31 cellular contexts compared by ENCODE assay signal in genomic region chr19:50559636-50560035, GRCh38. TPM values are rescaled to one million over a fixed set of nuclear protein-coding genes. Genes with fewer than 3 reads are reported as not detected.
"Had no signal": no experiment of that assay in that cellular context is flagged by ENCODE, and none has a peak within 500 bp of the region (broad histone marks: within the 10 kb centered on the region; RNA-seq: fewer than 3 reads in every experiment).

No MANE protein-coding gene starts in this region.

- ATAC-seq: natural killer cell; pancreas; right lobe of liver; stimulated activated effector memory CD8-positive, alpha-beta T cell treated with anti-CD3 and anti-CD28 coated beads, Interleukin-12 subunit alpha, Interleukin-12 subunit beta, amount 100 ng/mL, for 72 hours had no signal

- H3K36me3 Mint-ChIP-seq: mesothelial cell of epicardium; naive B cell; natural killer cell; stimulated activated effector memory CD8-positive, alpha-beta T cell treated with anti-CD3 and anti-CD28 coated beads, Interleukin-12 subunit alpha, Interleukin-12 subunit beta, amount 100 ng/mL, for 72 hours had no signal

- H3K9me3 ChIP-seq: left ventricle myocardium inferior, pancreas, right atrium auricular region, right lobe of liver, suprapubic skin, thoracic aorta, tibial nerve, uterus had no signal

- H3K27ac Mint-ChIP-seq: mesothelial cell of epicardium; natural killer cell; stimulated activated effector memory CD8-positive, alpha-beta T cell treated with anti-CD3 and anti-CD28 coated beads, Interleukin-12 subunit alpha, Interleukin-12 subunit beta, amount 100 ng/mL, for 72 hours; stimulated activated naive CD8-positive, alpha-beta T cell treated with anti-CD3 and anti-CD28 coated beads, Interleukin-15, Interleukin-2, amounts not matched to agents 100 ng/mL and 50 ng/mL, for 24 hours; type B pancreatic cell had no signal

- DNase-seq: islet precursor cell; left ventricle myocardium inferior; mesendoderm; naive B cell; natural killer cell; pancreas; right lobe of liver; stimulated activated CD4-positive, alpha-beta T cell treated with anti-CD3 and anti-CD28 coated beads, Interleukin-12 subunit alpha, Interleukin-12 subunit beta, amount 100 ng/mL, for 4 hours; stimulated activated CD4-positive, alpha-beta T cell treated with anti-CD3 and anti-CD28 coated beads, Interleukin-4, amount 100 ng/mL, for 24 hours; stimulated activated naive CD4-positive, alpha-beta T cell; uterus had no signal

- H3K4me1 ChIP-seq: pancreas had no signal

- H3K36me3 ChIP-seq: left ventricle myocardium inferior, pancreas, right atrium auricular region, right lobe of liver, suprapubic skin, thoracic aorta, tibial nerve, uterus had no signal

- H3K4me3 ChIP-seq: left ventricle myocardium inferior, lung, pancreas, right atrium auricular region, right lobe of liver, skin epidermis, suprapubic skin, thoracic aorta, tibial nerve, uterus had no signal

- H3K4me3 Mint-ChIP-seq: mesothelial cell of epicardium; natural killer cell; stimulated activated effector memory CD8-positive, alpha-beta T cell treated with anti-CD3 and anti-CD28 coated beads, Interleukin-12 subunit alpha, Interleukin-12 subunit beta, amount 100 ng/mL, for 72 hours; stimulated activated naive CD8-positive, alpha-beta T cell treated with anti-CD3 and anti-CD28 coated beads, Interleukin-15, Interleukin-2, amounts not matched to agents 100 ng/mL and 50 ng/mL, for 24 hours; type B pancreatic cell had no signal

- H3K27ac ChIP-seq: left ventricle myocardium inferior, pancreas, right atrium auricular region, right lobe of liver, skin epidermis, suprapubic skin, thoracic aorta, tibial nerve, uterus had no signal

- H3K9me3 Mint-ChIP-seq: mesothelial cell of epicardium; natural killer cell; stimulated activated effector memory CD8-positive, alpha-beta T cell treated with anti-CD3 and anti-CD28 coated beads, Interleukin-12 subunit alpha, Interleukin-12 subunit beta, amount 100 ng/mL, for 72 hours; stimulated activated naive CD8-positive, alpha-beta T cell treated with anti-CD3 and anti-CD28 coated beads, Interleukin-15, Interleukin-2, amounts not matched to agents 100 ng/mL and 50 ng/mL, for 24 hours; type B pancreatic cell had no signal

- H3K27me3 ChIP-seq: right atrium auricular region had no signal

RNA-seq across cellular contexts. Expression of gene LRRC4B, which starts 8.6 kb away (rescaled TPM):
- total RNA-seq: mononuclear cell, natural killer cell, osteoblast had no signal

RNA-seq across cellular contexts. Expression of gene ASPDH, which starts 45.9 kb away (rescaled TPM):
- total RNA-seq: kidney epithelial cell, left ventricle myocardium inferior, lower leg skin, lung, mesothelial cell of epicardium, mononuclear cell, natural killer cell, osteoblast, posterior vena cava, pulmonary artery endothelial cell, renal cortical epithelial cell, right atrium auricular region, subcutaneous adipose tissue, suprapubic skin, thoracic aorta, tibial nerve, ureter, uterus had no signal
- polyA plus RNA-seq: lung, neural cell had no signal
